In genomic region chr12:68842784-68843567, GRCh38 we compare ENCODE assay signal across 31 cellular contexts.
"Had no signal": no experiment of that assay in that cellular context is flagged by ENCODE, and none has a peak within 500 bp of the region (broad histone marks: within the 10 kb centered on the region; RNA-seq: fewer than 3 reads in every experiment).

No MANE protein-coding gene starts in this region.

- H3K27ac ChIP-seq: pancreas, prostate gland, sigmoid colon, suprapubic skin, tibial artery, upper lobe of right lung had no signal

- FAIRE-seq: keratinocyte, pancreas had no signal

- H3K27me3 Mint-ChIP-seq: activated B cell treated with CpG ODN at 0.5 μM for 24 hours; activated naive CD8-positive, alpha-beta T cell treated with anti-CD3 and anti-CD28 coated beads, Interleukin-2, amount 10 ng/mL, durations not matched to agents 7 days and 5 days; effector memory CD8-positive, alpha-beta T cell; naive thymus-derived CD8-positive, alpha-beta T cell had no signal

- H3K4me1 Mint-ChIP-seq: activated B cell treated with CpG ODN at 0.5 μM for 24 hours, neural crest cell had no signal

- H3K27me3 ChIP-seq: pancreas, sigmoid colon, suprapubic skin, tibial artery, upper lobe of right lung had no signal

- H3K4me3 ChIP-seq: pancreas, prostate gland, sigmoid colon, smooth muscle cell, suprapubic skin, tibial artery, upper lobe of right lung had no signal

- H3K9me3 Mint-ChIP-seq: activated B cell treated with CpG ODN at 0.5 μM for 24 hours; activated naive CD8-positive, alpha-beta T cell treated with anti-CD3 and anti-CD28 coated beads, Interleukin-2, amount 10 ng/mL, durations not matched to agents 7 days and 5 days; activated T-cell treated with anti-CD3 and anti-CD28 coated beads, Interleukin-2, amount 50 U/mL, for 4 hours; effector memory CD8-positive, alpha-beta T cell; mesothelial cell of epicardium; naive thymus-derived CD8-positive, alpha-beta T cell; neural crest cell; T-helper 2 cell treated with Interferon-gamma antibody and Interleukin-4, amounts not matched to agents 5 μg/mL and 100 μg/mL, for 36 hours had no signal

- H3K4me2 ChIP-seq: smooth muscle cell had no signal

- H3K27ac Mint-ChIP-seq: activated B cell treated with CpG ODN at 0.5 μM for 24 hours; activated naive CD8-positive, alpha-beta T cell treated with anti-CD3 and anti-CD28 coated beads, Interleukin-2, amount 10 ng/mL, durations not matched to agents 7 days and 5 days; mesothelial cell of epicardium; T-helper 2 cell treated with Interferon-gamma antibody and Interleukin-4, amounts not matched to agents 5 μg/mL and 100 μg/mL, for 36 hours had no signal

- H3K4me1 ChIP-seq: pancreas, prostate gland, sigmoid colon, suprapubic skin, tibial artery, upper lobe of right lung had no signal

- ATAC-seq: activated T-cell treated with anti-CD3 and anti-CD28 coated beads, Interleukin-2, amount 50 U/mL, for 4 hours; effector memory CD8-positive, alpha-beta T cell; left colon; naive thymus-derived CD8-positive, alpha-beta T cell; pancreas; upper lobe of right lung had no signal

- DNase-seq: activated B cell treated with CpG ODN at 0.5 μM for 24 hours; activated CD4-positive, alpha-beta T cell treated with anti-CD3 and anti-CD28 coated beads, Interleukin-2, amount 50 U/mL, for 4 hours; activated naive CD4-positive, alpha-beta T cell; activated naive CD8-positive, alpha-beta T cell treated with anti-CD3 and anti-CD28 coated beads, Interleukin-2, amount 10 ng/mL, durations not matched to agents 7 days and 5 days; activated T-cell treated with anti-CD3 and anti-CD28 coated beads, Interleukin-2, amount 50 U/mL, for 4 hours; amniotic stem cell; caudate nucleus; cortex of kidney; effector memory CD8-positive, alpha-beta T cell; head of caudate nucleus; hippocampal formation; left colon; mammary epithelial cell; naive thymus-derived CD8-positive, alpha-beta T cell; nucleus accumbens; pancreas; retina; sigmoid colon; stimulated activated CD4-positive, alpha-beta T cell treated with anti-CD3 and anti-CD28 coated beads, Interleukin-15, amount 100 ng/mL, for 24 hours; stimulated activated CD4-positive, alpha-beta T cell treated with anti-CD3 and anti-CD28 coated beads, Interleukin-2, amount 100 ng/mL, for 24 hours; stimulated activated naive CD4-positive, alpha-beta T cell; T-helper 1 cell; tibial artery; upper lobe of right lung had no signal

- H3K4me3 Mint-ChIP-seq: activated B cell treated with CpG ODN at 0.5 μM for 24 hours; activated naive CD8-positive, alpha-beta T cell treated with anti-CD3 and anti-CD28 coated beads, Interleukin-2, amount 10 ng/mL, durations not matched to agents 7 days and 5 days; activated T-cell treated with anti-CD3 and anti-CD28 coated beads, Interleukin-2, amount 50 U/mL, for 4 hours; effector memory CD8-positive, alpha-beta T cell; mesothelial cell of epicardium; naive thymus-derived CD8-positive, alpha-beta T cell; neural crest cell; T-helper 2 cell treated with Interferon-gamma antibody and Interleukin-4, amounts not matched to agents 5 μg/mL and 100 μg/mL, for 36 hours had no signal

- H3K36me3 ChIP-seq: prostate gland had no signal

- H3K9me3 ChIP-seq: pancreas, prostate gland, sigmoid colon, suprapubic skin, tibial artery, upper lobe of right lung had no signal
